Comparison of ENCODE assay signal across 10 cellular contexts in the genomic region with DNA sequence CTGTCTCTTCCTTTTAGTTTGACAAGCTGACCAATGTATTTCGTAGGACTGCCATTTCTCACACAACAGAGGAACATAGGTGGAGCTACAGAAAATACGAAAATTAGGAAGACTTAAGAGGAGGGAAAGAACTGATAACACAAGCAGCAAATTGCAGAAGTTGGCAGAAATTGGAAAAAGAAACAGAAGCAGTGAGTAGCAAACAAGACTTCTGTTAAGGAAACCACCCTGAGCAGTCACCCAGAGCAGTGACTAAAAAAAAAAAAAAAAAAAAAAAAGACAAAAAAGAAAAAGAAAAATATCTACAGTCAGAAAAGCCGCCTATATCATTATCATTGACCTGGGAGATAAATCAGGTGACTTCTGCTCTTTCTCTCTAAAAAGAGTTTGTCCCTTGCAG. TPM values are rescaled to one million over a fixed set of nuclear protein-coding genes. Genes with fewer than 3 reads are reported as not detected.
DNase-seq lines count a peak whose midpoint lies in the region; ATAC-seq and TF ChIP-seq lines count a peak whose summit lies in the region.
"Had no signal": no experiment of that assay in that cellular context is flagged by ENCODE, and none has a peak within 500 bp of the region (broad histone marks: within the 10 kb centered on the region; RNA-seq: fewer than 3 reads in every experiment).

No MANE protein-coding gene starts in this region.

- peaks cover 78% of the 10 kb centered on the region for H3K36me3 Mint-ChIP-seq in activated CD4-positive, alpha-beta T cell treated with anti-CD3 and anti-CD28 coated beads, Interleukin-2, amount 10 ng/mL, durations not matched to agents 24 days and 14 days (ENCODE audit: low read depth)

- H3K27me3 ChIP-seq in smooth muscle cell (ENCODE audit: low read depth) = no peaks in the 10 kb centered on the region
- no peaks in the 10 kb centered on the region for H3K27me3 ChIP-seq in left ventricle myocardium inferior (ENCODE audit: low read depth)

- intact Hi-C loops in activated CD4-positive, alpha-beta T cell treated with anti-CD3 and anti-CD28 coated beads, Interleukin-2, amount 10 ng/mL, durations not matched to agents 24 days and 14 days (cut with micrococcal nuclease) = loop anchor here (5.0 kb wide), 1 partner anchor 588 kb away; no protein-coding TSS in a partner anchor
- intact Hi-C loops in left ventricle myocardium inferior (cut with micrococcal nuclease) = no loop called here

- peak overlapping the region; percentile 70 for H3K4me3 Mint-ChIP-seq in activated CD4-positive, alpha-beta T cell treated with anti-CD3 and anti-CD28 coated beads, Interleukin-2, amount 10 ng/mL, durations not matched to agents 24 days and 14 days

- peaks cover 67% of the 10 kb centered on the region for H4K20me1 ChIP-seq in smooth muscle cell (ENCODE audit: low read depth)

- H3K9me3 ChIP-seq in smooth muscle cell (replicated peaks; ENCODE audit: low read depth) (no peaks in the 10 kb centered on the region), left ventricle myocardium inferior (replicated peaks) (no peaks in the 10 kb centered on the region)

- peak overlapping the region; percentile 4 for H3K27ac ChIP-seq in smooth muscle cell (ENCODE audit: low read depth)
- H3K27ac ChIP-seq in left ventricle myocardium inferior (replicated peaks) = no peak overlapping the region

- no peak overlapping the region for H3K4me2 ChIP-seq in smooth muscle cell

- H3K36me3 ChIP-seq in smooth muscle cell (ENCODE audit: low read depth) = peaks cover 18% of the 10 kb centered on the region
- H3K36me3 ChIP-seq in left ventricle myocardium inferior = peaks cover 11% of the 10 kb centered on the region

- peaks cover 64% of the 10 kb centered on the region for H3K79me2 ChIP-seq in smooth muscle cell (ENCODE audit: low read depth)

- no peak for TF ChIP-seq CTCF in smooth muscle cell (IDR thresholded peaks at IDR 0.05; ENCODE audit: borderline replicate concordance, insufficient read depth, poor library complexity, severe bottlenecking)
- TF ChIP-seq CTCF in left ventricle myocardium inferior (IDR thresholded peaks at IDR 0.05; ENCODE audit: borderline replicate concordance) = no peak

- H3K9me3 Mint-ChIP-seq in activated CD4-positive, alpha-beta T cell treated with anti-CD3 and anti-CD28 coated beads, Interleukin-2, amount 10 ng/mL, durations not matched to agents 24 days and 14 days = peaks cover 11% of the 10 kb centered on the region

- no peaks in the 10 kb centered on the region for H3F3A ChIP-seq in smooth muscle cell (ENCODE audit: low read depth)

- H3K4me1 ChIP-seq in smooth muscle cell (ENCODE audit: low read depth) = no peaks in the 10 kb centered on the region
- H3K4me1 ChIP-seq in left ventricle myocardium inferior = no peaks in the 10 kb centered on the region

- H3K9ac ChIP-seq in smooth muscle cell (ENCODE audit: low read depth) = no peak overlapping the region

- no peaks in the 10 kb centered on the region for H3K27me3 Mint-ChIP-seq in activated CD4-positive, alpha-beta T cell treated with anti-CD3 and anti-CD28 coated beads, Interleukin-2, amount 10 ng/mL, durations not matched to agents 24 days and 14 days

- H2AFZ ChIP-seq in smooth muscle cell (ENCODE audit: low read depth) = no peak overlapping the region

- H3K4me3 ChIP-seq in smooth muscle cell = no peak overlapping the region
- H3K4me3 ChIP-seq in left ventricle myocardium inferior = no peak overlapping the region
- H3K4me3 ChIP-seq: lung had no signal

- peaks cover 75% of the 10 kb centered on the region for H3K4me1 Mint-ChIP-seq in activated CD4-positive, alpha-beta T cell treated with anti-CD3 and anti-CD28 coated beads, Interleukin-2, amount 10 ng/mL, durations not matched to agents 24 days and 14 days

- peak; percentile 53 for ATAC-seq in HG02678 (IDR thresholded peaks at IDR 0.05; ENCODE audit: unreplicated experiment)

- peak overlapping the region; percentile 90 for H3K27ac Mint-ChIP-seq in activated CD4-positive, alpha-beta T cell treated with anti-CD3 and anti-CD28 coated beads, Interleukin-2, amount 10 ng/mL, durations not matched to agents 24 days and 14 days

- peak; percentile 53 for DNase-seq in activated CD4-positive, alpha-beta T cell treated with anti-CD3 and anti-CD28 coated beads, Interleukin-2, amount 10 ng/mL, durations not matched to agents 24 days and 14 days
- DNase-seq in activated CD4-positive, alpha-beta T cell treated with anti-CD3 and anti-CD28 coated beads, Interleukin-2, amount 50 U/mL, for 4 hours = no peak
- peak; percentile 84 for DNase-seq in OCI-M1 (lab: John Stamatoyannopoulos, UW)
- no peak for DNase-seq in smooth muscle cell (lab: John Stamatoyannopoulos, UW; ENCODE audit: unreplicated experiment)
- DNase-seq in NCI-H1048 (lab: John Stamatoyannopoulos, UW) = no peak
- DNase-seq in left ventricle myocardium inferior = no peak
- DNase-seq in DMS53 treated with DMSO at 0.1 percent for 48 hours (lab: John Stamatoyannopoulos, UW; ENCODE audit: unreplicated experiment) = no peak
- DNase-seq: stimulated activated naive CD4-positive, alpha-beta T cell treated with Interleukin-2 at 50 U/mL for 16 hours had no signal

- 79% methylated on average over 3 of the region's 3 CpGs for WGBS in smooth muscle cell (ENCODE audit: low lambda C conversion rate)

RNA-seq across cellular contexts. Expression of a gene that starts 21.5 kb away (rescaled TPM):
- 129 and 131 TPM in 2 replicates for total RNA-seq in activated CD4-positive, alpha-beta T cell treated with anti-CD3 and anti-CD28 coated beads, Interleukin-2, amount 10 ng/mL, durations not matched to agents 24 days and 14 days
- total RNA-seq in smooth muscle cell (165 and 190 TPM in 2 replicates), left ventricle myocardium inferior (4.9 TPM)
- polyA plus RNA-seq in smooth muscle cell = 26.6 and 33.5 TPM in 2 replicates

Comparison
In these comparisons a context has a peak if more than half of its experiments do, and no peak if none do; other contexts are left out.
1. DNase-seq: peak in activated CD4-positive, alpha-beta T cell treated with anti-CD3 and anti-CD28 coated beads, Interleukin-2, amount 10 ng/mL, durations not matched to agents 24 days and 14 days (single experiment) and OCI-M1 (single experiment); none in activated CD4-positive, alpha-beta T cell treated with anti-CD3 and anti-CD28 coated beads, Interleukin-2, amount 50 U/mL, for 4 hours (0 of 2), smooth muscle cell (single experiment), NCI-H1048 (single experiment), left ventricle myocardium inferior (single experiment) and DMS53 treated with DMSO at 0.1 percent for 48 hours (single experiment).
2. RNA of a gene that starts 21.5 kb away (total RNA-seq): 165 to 190 TPM in smooth muscle cell and 129 to 131 TPM in activated CD4-positive, alpha-beta T cell treated with anti-CD3 and anti-CD28 coated beads, Interleukin-2, amount 10 ng/mL, durations not matched to agents 24 days and 14 days; 4.9 TPM in left ventricle myocardium inferior (single experiment); every median in the first group is over 10 times any median in the second.